15 cellular contexts compared by ENCODE assay signal in the genomic region with DNA sequence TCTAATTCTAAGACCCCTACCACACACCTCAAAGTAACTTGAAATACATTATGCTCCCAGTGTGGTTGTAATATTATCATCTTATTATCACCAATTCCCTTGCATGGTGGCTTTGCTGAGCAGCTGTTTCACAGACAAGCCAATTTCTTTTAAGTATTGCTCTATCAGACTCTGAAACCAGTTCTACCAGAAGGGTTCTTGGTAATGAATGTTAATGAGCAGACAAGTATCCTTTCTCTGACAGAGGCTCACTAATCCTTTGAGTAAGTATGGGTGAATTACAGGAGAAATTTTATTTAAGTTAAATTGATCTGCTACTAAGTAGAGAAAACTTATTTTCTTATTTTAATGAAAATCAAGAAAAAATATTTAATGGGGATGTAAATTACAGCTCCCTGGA.
"Had no signal": no experiment of that assay in that cellular context is flagged by ENCODE, and none has a peak within 500 bp of the region (broad histone marks: within the 10 kb centered on the region; RNA-seq: fewer than 3 reads in every experiment).

No MANE protein-coding gene starts in this region.

- H3K27me3 ChIP-seq: brain microvascular endothelial cell, esophagus squamous epithelium, testis had no signal

- H3K36me3 Mint-ChIP-seq: activated naive CD8-positive, alpha-beta T cell had no signal

- H3K27ac ChIP-seq: brain microvascular endothelial cell, esophagus squamous epithelium, psoas muscle, testis had no signal

- H3K27ac Mint-ChIP-seq: activated naive CD8-positive, alpha-beta T cell; nephron progenitor cell had no signal

- H3K9me3 Mint-ChIP-seq: nephron progenitor cell had no signal

- DNase-seq: activated CD4-positive, alpha-beta T cell treated with anti-CD3 and anti-CD28 coated beads, Interleukin-2, amount 50 U/mL, for 4 hours; activated CD4-positive, CD25-positive, alpha-beta regulatory T cell treated with anti-CD3 and anti-CD28 coated beads, Interleukin-2, amount 50 U/mL, for 72 hours; activated effector memory CD4-positive, alpha-beta T cell treated with anti-CD3 and anti-CD28 coated beads, Interleukin-2, amount 50 U/mL, for 16 hours; activated T-cell treated with anti-CD3 and anti-CD28 coated beads, Interleukin-2, amount 50 U/mL, for 1 hour; brain microvascular endothelial cell; cerebellar nuclear complex; esophagus squamous epithelium; nephron progenitor cell; psoas muscle; stimulated activated CD4-positive, alpha-beta T cell treated with anti-CD3 and anti-CD28 coated beads, Interleukin-12 subunit alpha, Interleukin-12 subunit beta, amount 100 ng/mL, for 4 hours; stimulated activated naive CD4-positive, alpha-beta T cell treated with Interleukin-2 at 50 U/mL for 16 hours; testis had no signal

- H3K4me1 ChIP-seq: esophagus squamous epithelium, psoas muscle, testis had no signal

- H3K4me3 Mint-ChIP-seq: activated naive CD8-positive, alpha-beta T cell; nephron progenitor cell had no signal

- ATAC-seq: left lobe of liver, psoas muscle, sciatic nerve had no signal

- H3K4me3 ChIP-seq: esophagus squamous epithelium, psoas muscle, testis had no signal

- H3K9me3 ChIP-seq: esophagus squamous epithelium, psoas muscle, testis had no signal

- H3K36me3 ChIP-seq: brain microvascular endothelial cell, esophagus squamous epithelium had no signal
